10 cellular contexts compared by ENCODE assay signal in the genomic region with DNA sequence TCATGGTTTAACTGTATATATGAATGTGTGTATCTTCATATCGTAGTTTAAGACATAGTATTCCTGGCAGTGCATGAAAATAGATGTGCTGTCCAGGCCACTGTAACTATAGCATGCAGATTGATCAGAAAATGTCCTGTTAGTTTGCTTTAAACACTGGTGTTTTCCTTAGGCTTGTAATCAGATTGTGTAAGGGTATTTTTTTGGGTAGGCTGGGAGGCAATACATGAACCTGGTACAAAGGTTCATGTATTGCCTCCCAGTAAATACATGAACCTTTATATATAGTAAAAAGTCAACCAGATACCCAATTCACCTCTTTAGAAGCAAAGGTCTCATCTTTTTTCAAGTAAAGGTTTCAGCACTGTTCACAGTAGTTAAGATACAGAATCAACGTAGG. TPM values are rescaled to one million over a fixed set of nuclear protein-coding genes. Genes with fewer than 3 reads are reported as not detected.
DNase-seq lines count a peak whose midpoint lies in the region; ATAC-seq, FAIRE-seq and TF ChIP-seq lines count a peak whose summit lies in the region.
"Had no signal": no experiment of that assay in that cellular context is flagged by ENCODE, and none has a peak within 500 bp of the region (broad histone marks: within the 10 kb centered on the region; RNA-seq: fewer than 3 reads in every experiment).

No MANE protein-coding gene starts in this region.

- H3K4me1 ChIP-seq in CD4-positive, alpha-beta memory T cell (ENCODE audit: insufficient read depth, low read length): peaks cover 42% of the 10 kb centered on the region
- H3K4me1 ChIP-seq in NT2/D1 (ENCODE audit: insufficient read depth, insufficient read length): no peaks in the 10 kb centered on the region
- peaks cover 0 to 5% (median 0%) of the 10 kb centered on the region in 4 experiments; a peak in 2 of 7 replicates for H3K4me1 ChIP-seq in H1 (replicated peaks in 1 of 4; ENCODE audit: control insufficient read depth in 3 of 4, insufficient read depth in 4 of 4, low read length in 3 of 4)
- peaks cover 20 to 21% of the 10 kb centered on the region in 2 experiments for H3K4me1 ChIP-seq in neutrophil (ENCODE audit: control insufficient read depth in 1 of 2, insufficient read depth in 1 of 2, low read depth in 1 of 2, low read length in 1 of 2)

- H3K9me3 Mint-ChIP-seq in CD4-positive, alpha-beta memory T cell: no peaks in the 10 kb centered on the region

- H2AK5ac ChIP-seq in H1 (ENCODE audit: low read depth, low read length): no peak overlapping the region

- peaks cover 3% of the 10 kb centered on the region for H3K23me2 ChIP-seq in H1 (ENCODE audit: low read depth, low read length)

- H2BK12ac ChIP-seq in H1 (ENCODE audit: low read depth, low read length): no peak overlapping the region

- H2BK15ac ChIP-seq in H1 (ENCODE audit: low read length): no peak overlapping the region

- peaks cover 6 to 36% of the 10 kb centered on the region in 2 donors for H3K36me3 Mint-ChIP-seq in CD4-positive, alpha-beta memory T cell

- peak overlapping the region; percentile 96 to 100 (median 99) for H3K4me3 Mint-ChIP-seq in CD4-positive, alpha-beta memory T cell

- no peak overlapping the region for H4K91ac ChIP-seq in H1 (replicated peaks; ENCODE audit: insufficient read length, low read length)

- H4K5ac ChIP-seq in H1 (ENCODE audit: insufficient read length, low read depth, low read length): no peak overlapping the region

- H3K36me3 ChIP-seq in CD4-positive, alpha-beta memory T cell (ENCODE audit: insufficient read depth, low read length): peaks cover 10% of the 10 kb centered on the region
- peaks cover 13% of the 10 kb centered on the region for H3K36me3 ChIP-seq in NT2/D1 (ENCODE audit: insufficient read depth, insufficient read length, low read length)
- no peaks in the 10 kb centered on the region; a peak in 1 of 8 replicates for H3K36me3 ChIP-seq in H1 (ENCODE audit: control insufficient read depth in 2 of 4, insufficient read depth in 4 of 4, low read length in 3 of 4)
- H3K36me3 ChIP-seq in neutrophil: peaks cover 7% of the 10 kb centered on the region

- CTCF ChIA-PET in CD4-positive, alpha-beta memory T cell (lab: Charles Lee; ENCODE audit: partially characterized antibody): no interaction called here
- CTCF ChIA-PET in H1 (lab: Charles Lee; ENCODE audit: partially characterized antibody): interaction anchor here (0.6 kb wide), 1 partner anchor 75 kb away, joined by 4 read pairs; no protein-coding TSS in a partner anchor

- POLR2A ChIA-PET in CD4-positive, alpha-beta memory T cell (lab: Charles Lee; ENCODE audit: partially characterized antibody): interaction anchor here (5.7 to 6.3 kb wide), 2 partner anchors 20 to 45 kb away, joined by 102 to 187 read pairs; partner anchors contain the start of genes HSPD1, HSPE1 and SF3B1
- POLR2A ChIA-PET in H1 (lab: Charles Lee; ENCODE audit: partially characterized antibody): interaction anchor here (0.8 kb wide), 1 partner anchor 26 kb away, joined by 3 read pairs; no protein-coding TSS in a partner anchor

- TF ChIP-seq EP300 in H1 (IDR thresholded peaks at IDR 0.05; ENCODE audit: borderline replicate concordance in 1 of 2, low read depth in 2 of 2, low read length in 2 of 2): no peak

- H3K27me3 Mint-ChIP-seq in CD4-positive, alpha-beta memory T cell: peaks cover 2 to 3% of the 10 kb centered on the region in 2 donors

- TF ChIP-seq CTCF in H1 (IDR thresholded peaks at IDR 0.05; ENCODE audit: control extremely low read depth in 1 of 3, insufficient read depth in 1 of 3, low read depth in 1 of 3, low read length in 3 of 3) (no peak), neutrophil (IDR thresholded peaks at IDR 0.05) (no peak)

- H3K79me2 ChIP-seq in H1 (ENCODE audit: control insufficient read depth in 1 of 2, insufficient read depth in 2 of 2, low read length in 2 of 2): peaks cover 16 to 46% of the 10 kb centered on the region in 2 experiments

- TF ChIP-seq POLR2A in H1 (IDR thresholded peaks at IDR 0.05; ENCODE audit: control extremely low read depth in 1 of 2, low read depth in 2 of 2, low read length in 2 of 2): no peak

- H3K4ac ChIP-seq in H1 (replicated peaks; ENCODE audit: insufficient read length, low read depth, low read length): no peak overlapping the region

- H2BK5ac ChIP-seq in H1 (ENCODE audit: low read depth, low read length): no peak overlapping the region

- no peak overlapping the region for H4K8ac ChIP-seq in H1 (ENCODE audit: extremely low read depth, insufficient read depth, low read length)

- no peaks in the 10 kb centered on the region for H3K9me3 ChIP-seq in CD4-positive, alpha-beta memory T cell (ENCODE audit: control insufficient read depth in 1 of 2, low read length in 2 of 2)
- H3K9me3 ChIP-seq in NT2/D1 (ENCODE audit: insufficient read depth, low read length) (peaks cover 3% of the 10 kb centered on the region; the same call in 1 of the 2 replicates), H1 (ENCODE audit: insufficient read depth in 2 of 2, low read depth in 1 of 2, low read length in 1 of 2) (peaks cover 0 to 3% of the 10 kb centered on the region in 2 experiments; a peak in 1 of 4 replicates), neutrophil (no peaks in the 10 kb centered on the region)
- H3K9me3 ChIP-seq: Peyer's patch had no signal

- peak overlapping the region in 6 of 7 donors; percentile 52 to 100 (median 100) for H3K27ac Mint-ChIP-seq in CD4-positive, alpha-beta memory T cell

- H3K4me3 ChIP-seq in CD4-positive, alpha-beta memory T cell (ENCODE audit: low read length in 2 of 2): peak overlapping the region in 1 of 2 donors; percentile 87
- H3K4me3 ChIP-seq in NT2/D1 (ENCODE audit: insufficient read length, low read depth) (peak overlapping the region; percentile 98), H1 (ENCODE audit: extremely low read depth in 1 of 4, insufficient read depth in 2 of 4, low read depth in 3 of 4, low read length in 4 of 4) (peak overlapping the region in 3 of 4 experiments; percentile 87 to 97 (median 92); a peak in 5 of 8 replicates), neutrophil (ENCODE audit: low read depth in 1 of 2, low read length in 1 of 2) (peak overlapping the region; percentile 83 to 94)

- H2BK20ac ChIP-seq in H1 (ENCODE audit: low read length): no peak overlapping the region

- H3K14ac ChIP-seq in H1 (ENCODE audit: insufficient read length): no peak overlapping the region

- H2AFZ ChIP-seq in H1 (ENCODE audit: low read length): no peak overlapping the region

- H3K4me2 ChIP-seq in H1 (ENCODE audit: insufficient read depth in 1 of 2, low read depth in 2 of 2, low read length in 2 of 2): peak overlapping the region; percentile 70 to 73; a peak in 3 of 4 replicates

- ATAC-seq in HG02981 (IDR thresholded peaks at IDR 0.05; ENCODE audit: unreplicated experiment) (no peak), HG03175 (IDR thresholded peaks at IDR 0.05; ENCODE audit: unreplicated experiment) (no peak)

- H3K18ac ChIP-seq in H1 (ENCODE audit: extremely low read depth, low read length): no peak overlapping the region

- H3K4me1 Mint-ChIP-seq in CD4-positive, alpha-beta memory T cell: peaks cover 36 to 71% (median 54%) of the 10 kb centered on the region in 4 donors

- no peak overlapping the region for H2BK120ac ChIP-seq in H1 (replicated peaks; ENCODE audit: low read depth, low read length)

- H3K27ac ChIP-seq in CD4-positive, alpha-beta memory T cell (ENCODE audit: low read depth, low read length): peak overlapping the region; percentile 99
- H3K27ac ChIP-seq in H1 (ENCODE audit: low read depth, low read length): no peak overlapping the region
- H3K27ac ChIP-seq in neutrophil: peak overlapping the region; percentile 97

- no peaks in the 10 kb centered on the region for H3K27me3 ChIP-seq in CD4-positive, alpha-beta memory T cell (ENCODE audit: insufficient read depth, low read length)
- no peaks in the 10 kb centered on the region for H3K27me3 ChIP-seq in NT2/D1 (ENCODE audit: insufficient read depth, insufficient read length)
- H3K27me3 ChIP-seq in H1 (replicated peaks in 1 of 4; ENCODE audit: control insufficient read depth in 3 of 4, extremely low read depth in 1 of 4, insufficient read depth in 3 of 4, low read length in 3 of 4): no peaks in the 10 kb centered on the region
- H3K27me3 ChIP-seq in neutrophil: no peaks in the 10 kb centered on the region
- H3K27me3 ChIP-seq: Peyer's patch had no signal

- peaks cover 4% of the 10 kb centered on the region for H3K79me1 ChIP-seq in H1 (ENCODE audit: low read depth, low read length)

- no peak overlapping the region for H3K23ac ChIP-seq in H1 (ENCODE audit: insufficient read length)

- peak overlapping the region; percentile 87 for H3K9ac ChIP-seq in NT2/D1 (ENCODE audit: insufficient read length, low read depth)
- peak overlapping the region in 1 of 4 experiments; percentile 90; a peak in 1 of 7 replicates for H3K9ac ChIP-seq in H1 (replicated peaks in 1 of 4; ENCODE audit: extremely low read depth in 1 of 4, low read depth in 3 of 4, low read length in 3 of 4)

- DNase-seq in CD4-positive, alpha-beta memory T cell: no peak
- DNase-seq in NT2/D1 (ENCODE audit: low read depth, low spot score) (no peak), H1 (ENCODE audit: low read depth in 1 of 2, low spot score in 2 of 2) (no peak), AG08395 (ENCODE audit: low spot score) (no peak), DMS114 treated with DMSO at 0.1 percent for 48 hours (lab: John Stamatoyannopoulos, UW; ENCODE audit: unreplicated experiment) (no peak)
- DNase-seq: Peyer's patch; stimulated activated CD4-positive, alpha-beta T cell treated with anti-CD3 and anti-CD28 coated beads, Interleukin-4, amount 100 ng/mL, for 1 hour had no signal

- TF ChIP-seq RAD21 in H1 (IDR thresholded peaks at IDR 0.05 in 1 of 2, conservative IDR thresholded peaks at IDR 0.05 in 1 of 2; ENCODE audit: low read depth in 2 of 2, low read length in 2 of 2): no peak

- 95% methylated on average over 2 of the region's 2 CpGs; no CpG with 5 or more reads in 1 of the 2 experiments for WGBS in H1 (ENCODE audit: extremely low coverage in 1 of 2, insufficient coverage in 1 of 2, insufficient read length in 1 of 2, insufficient replicate concordance in 2 of 2, low coverage in 1 of 2, low lambda C conversion rate in 2 of 2, missing lambda C conversion rate in 1 of 2), 2 experiments

- intact Hi-C loops in CD4-positive, alpha-beta memory T cell (cut with micrococcal nuclease): loop anchor here (5.0 kb wide), 2 partner anchors 258 to 1798 kb away; partner anchors contain the start of gene SLC39A10

- H3K56ac ChIP-seq in H1 (replicated peaks; ENCODE audit: insufficient read length, low read depth, low read length): no peak overlapping the region

- no peak for FAIRE-seq in H1 (lab: Jason Lieb, UNC)

- H4K20me1 ChIP-seq in H1 (replicated peaks in 1 of 2; ENCODE audit: control insufficient read depth in 1 of 2, insufficient read depth in 2 of 2, low read length in 2 of 2): peaks cover 0 to 7% of the 10 kb centered on the region in 2 experiments

RNA-seq across cellular contexts. Expression of gene COQ10B, which starts 1.6 kb away (rescaled TPM):
- 10 to 100 TPM; 31.7 to 33.1 TPM for total RNA-seq in CD4-positive, alpha-beta memory T cell
- polyA plus RNA-seq in CD4-positive, alpha-beta memory T cell: 10 to 100 TPM; 44.9 to 88.1 TPM
- 17.0 and 17.3 TPM in 2 replicates for total RNA-seq in H1 (2021; fragmentation: NEBNext Ultra II Directional; extraction: Animal tissue kit (Norgen Biotek cat#: 25700))
- 1.7 and 1.9 TPM in 2 replicates for polyA plus RNA-seq in H1 (2011; rRNA removed)
- polyA plus RNA-seq in H1 (2011; cell fraction: cytosol; rRNA removed): 3.1 TPM
- 1.0 TPM for polyA plus RNA-seq in H1 (2011; cell fraction: nucleus; rRNA removed)
- polyA plus RNA-seq in H1 (2012, experiment 1 of 2): 7.1 to 15.7 TPM (median 9.8 TPM) in 4 replicates
- 2.0 TPM for polyA plus RNA-seq in H1 (2012, experiment 2 of 2)
- 9.7 TPM for polyA plus RNA-seq in H1 (2013, experiment 1 of 2)
- polyA plus RNA-seq in H1 (2013, experiment 2 of 2): 10.2 TPM
- polyA minus RNA-seq in H1 (2011; rRNA and poly(A)+ RNA removed): 2.0 and 4.4 TPM in 2 replicates
- 3.2 TPM for polyA minus RNA-seq in H1 (2011; cell fraction: cytosol; rRNA and poly(A)+ RNA removed)
- 7.4 TPM for polyA minus RNA-seq in H1 (2011; cell fraction: nucleus; rRNA and poly(A)+ RNA removed)

RNA-seq across cellular contexts. Expression of gene SF3B1, which starts 20.1 kb away (rescaled TPM):
- total RNA-seq in CD4-positive, alpha-beta memory T cell: 100 to 1,000 TPM; 601 to 604 TPM
- polyA plus RNA-seq in CD4-positive, alpha-beta memory T cell: 100 to 1,000 TPM; 103 to 155 TPM
- total RNA-seq in H1 (2021; fragmentation: NEBNext Ultra II Directional; extraction: Animal tissue kit (Norgen Biotek cat#: 25700)): 294 and 320 TPM in 2 replicates
- polyA plus RNA-seq in H1 (2011; rRNA removed): 189 and 403 TPM in 2 replicates
- polyA plus RNA-seq in H1 (2011; cell fraction: cytosol; rRNA removed): 286 TPM
- 226 TPM for polyA plus RNA-seq in H1 (2011; cell fraction: nucleus; rRNA removed)
- 258 to 408 TPM (median 296 TPM) in 4 replicates for polyA plus RNA-seq in H1 (2012, experiment 1 of 2)
- polyA plus RNA-seq in H1 (2012, experiment 2 of 2): 11.0 TPM
- 175 TPM for polyA plus RNA-seq in H1 (2013, experiment 1 of 2)
- 166 TPM for polyA plus RNA-seq in H1 (2013, experiment 2 of 2)
- polyA minus RNA-seq in H1 (2011; rRNA and poly(A)+ RNA removed): 526 and 935 TPM in 2 replicates
- polyA minus RNA-seq in H1 (2011; cell fraction: cytosol; rRNA and poly(A)+ RNA removed): 141 TPM
- 366 TPM for polyA minus RNA-seq in H1 (2011; cell fraction: nucleus; rRNA and poly(A)+ RNA removed)

RNA-seq across cellular contexts. Expression of gene HSPD1, which starts 44.7 kb away (rescaled TPM):
- 100 to 1,000 TPM; 129 to 132 TPM for total RNA-seq in CD4-positive, alpha-beta memory T cell
- polyA plus RNA-seq in CD4-positive, alpha-beta memory T cell: 100 to 1,000 TPM; 111 to 116 TPM
- total RNA-seq in H1 (2021; fragmentation: NEBNext Ultra II Directional; extraction: Animal tissue kit (Norgen Biotek cat#: 25700)): 1,063 and 1,108 TPM in 2 replicates
- polyA plus RNA-seq in H1 (2011; rRNA removed): 166 and 221 TPM in 2 replicates
- polyA plus RNA-seq in H1 (2011; cell fraction: cytosol; rRNA removed): 437 TPM
- 273 TPM for polyA plus RNA-seq in H1 (2011; cell fraction: nucleus; rRNA removed)
- polyA plus RNA-seq in H1 (2012, experiment 1 of 2): 711 to 1,050 TPM (median 760 TPM) in 4 replicates
- 82.7 TPM for polyA plus RNA-seq in H1 (2012, experiment 2 of 2)
- polyA plus RNA-seq in H1 (2013, experiment 1 of 2): 650 TPM
- 656 TPM for polyA plus RNA-seq in H1 (2013, experiment 2 of 2)
- polyA minus RNA-seq in H1 (2011; rRNA and poly(A)+ RNA removed): 579 and 740 TPM in 2 replicates
- 445 TPM for polyA minus RNA-seq in H1 (2011; cell fraction: cytosol; rRNA and poly(A)+ RNA removed)
- 371 TPM for polyA minus RNA-seq in H1 (2011; cell fraction: nucleus; rRNA and poly(A)+ RNA removed)

RNA-seq across cellular contexts. Expression of gene HSPE1, which starts 45.3 kb away (rescaled TPM):
- 10 to 100 TPM; 52.4 to 65.1 TPM for total RNA-seq in CD4-positive, alpha-beta memory T cell
- polyA plus RNA-seq in CD4-positive, alpha-beta memory T cell: 100 to 1,000 TPM; 134 to 145 TPM
- total RNA-seq in H1 (2021; fragmentation: NEBNext Ultra II Directional; extraction: Animal tissue kit (Norgen Biotek cat#: 25700)): 364 and 377 TPM in 2 replicates
- polyA plus RNA-seq in H1 (2011; rRNA removed): 105 and 206 TPM in 2 replicates
- 477 TPM for polyA plus RNA-seq in H1 (2011; cell fraction: cytosol; rRNA removed)
- 54.2 TPM for polyA plus RNA-seq in H1 (2011; cell fraction: nucleus; rRNA removed)
- 533 to 920 TPM (median 596 TPM) in 4 replicates for polyA plus RNA-seq in H1 (2012, experiment 1 of 2)
- 303 TPM for polyA plus RNA-seq in H1 (2012, experiment 2 of 2)
- polyA plus RNA-seq in H1 (2013, experiment 1 of 2): 740 TPM
- polyA plus RNA-seq in H1 (2013, experiment 2 of 2): 786 TPM
- polyA minus RNA-seq in H1 (2011; rRNA and poly(A)+ RNA removed): 34.1 and 42.6 TPM in 2 replicates
- polyA minus RNA-seq in H1 (2011; cell fraction: cytosol; rRNA and poly(A)+ RNA removed): 53.6 TPM
- polyA minus RNA-seq in H1 (2011; cell fraction: nucleus; rRNA and poly(A)+ RNA removed): 61.9 TPM
